Comparison of ENCODE assay signal across 1 cellular context in genomic region chr17:62740066-62740465, GRCh38.
TF ChIP-seq lines count a peak whose summit lies in the region.

No MANE protein-coding gene starts in this region.

TF ChIP-seq in SK-N-SH treated with all-trans-retinoic acid at 6 μM for 48 hours, 23 proteins besides CTCF, POLR2A, EP300 and RAD21 (continued from another document):
- TF ChIP-seq, protein P1, sequence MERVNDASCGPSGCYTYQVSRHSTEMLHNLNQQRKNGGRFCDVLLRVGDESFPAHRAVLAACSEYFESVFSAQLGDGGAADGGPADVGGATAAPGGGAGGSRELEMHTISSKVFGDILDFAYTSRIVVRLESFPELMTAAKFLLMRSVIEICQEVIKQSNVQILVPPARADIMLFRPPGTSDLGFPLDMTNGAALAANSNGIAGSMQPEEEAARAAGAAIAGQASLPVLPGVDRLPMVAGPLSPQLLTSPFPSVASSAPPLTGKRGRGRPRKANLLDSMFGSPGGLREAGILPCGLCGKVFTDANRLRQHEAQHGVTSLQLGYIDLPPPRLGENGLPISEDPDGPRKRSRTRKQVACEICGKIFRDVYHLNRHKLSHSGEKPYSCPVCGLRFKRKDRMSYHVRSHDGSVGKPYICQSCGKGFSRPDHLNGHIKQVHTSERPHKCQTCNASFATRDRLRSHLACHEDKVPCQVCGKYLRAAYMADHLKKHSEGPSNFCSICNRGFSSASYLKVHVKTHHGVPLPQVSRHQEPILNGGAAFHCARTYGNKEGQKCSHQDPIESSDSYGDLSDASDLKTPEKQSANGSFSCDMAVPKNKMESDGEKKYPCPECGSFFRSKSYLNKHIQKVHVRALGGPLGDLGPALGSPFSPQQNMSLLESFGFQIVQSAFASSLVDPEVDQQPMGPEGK (CRISPR knock-in tag; IDR thresholded peaks at IDR 0.05; ENCODE audit: borderline replicate concordance), result no peak
- TF ChIP-seq ZFP30 (CRISPR knock-in tag; IDR thresholded peaks at IDR 0.05) (no peak), SNAI2 (CRISPR knock-in tag; IDR thresholded peaks at IDR 0.05) (no peak), CREB5 (CRISPR knock-in tag; IDR thresholded peaks at IDR 0.05; ENCODE audit: low read depth) (no peak)
